Comparison of ENCODE assay signal across 1 cellular context in the genomic region with DNA sequence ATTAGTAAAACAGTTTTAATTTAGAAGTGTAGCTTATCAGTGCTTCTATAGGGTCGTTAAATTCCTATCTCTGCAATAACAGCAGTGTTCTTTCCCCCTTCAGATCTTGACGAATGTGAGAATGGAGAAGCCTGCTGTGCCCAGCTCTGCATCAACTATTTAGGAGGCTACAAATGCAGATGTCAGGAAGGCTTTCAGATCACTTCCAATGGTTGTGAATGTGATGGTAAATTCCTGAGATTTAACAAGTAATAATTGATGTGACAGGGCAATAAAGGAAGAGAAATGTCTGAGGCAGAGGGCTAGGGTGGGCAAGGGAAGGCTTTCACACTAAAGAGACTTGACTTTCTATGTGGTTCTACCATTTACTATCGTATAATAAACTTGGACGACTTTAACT.
TF ChIP-seq lines count a peak whose summit lies in the region.

No MANE protein-coding gene starts in this region.

TF ChIP-seq in H1, 55 proteins besides CTCF, POLR2A, EP300 and RAD21:
- TF ChIP-seq SP1 (IDR thresholded peaks at IDR 0.05; ENCODE audit: low read depth, low read length) (no peak), NANOG (IDR thresholded peaks at IDR 0.05; ENCODE audit: insufficient read depth, low read depth, low read length, poor library complexity, severe bottlenecking) (peak; percentile 48), TAF1 (IDR thresholded peaks at IDR 0.05; ENCODE audit: low read depth, low read length) (no peak), SIN3A (conservative IDR thresholded peaks at IDR 0.05 in 1 of 2, IDR thresholded peaks at IDR 0.05 in 1 of 2; ENCODE audit: low read depth in 1 of 2, low read length in 2 of 2) (no peak), HDAC2 (IDR thresholded peaks at IDR 0.05; ENCODE audit: borderline replicate concordance in 1 of 2, low read depth in 2 of 2, low read length in 2 of 2) (0 out of 4 replicates have a peak, but pooled peaks of 1 of the 2 experiments have one; percentile 48), TEAD4 (IDR thresholded peaks at IDR 0.05; ENCODE audit: low read depth, low read length) (peak; percentile 64; the same call in 1 of the 2 replicates)
- TF ChIP-seq, protein P1, sequence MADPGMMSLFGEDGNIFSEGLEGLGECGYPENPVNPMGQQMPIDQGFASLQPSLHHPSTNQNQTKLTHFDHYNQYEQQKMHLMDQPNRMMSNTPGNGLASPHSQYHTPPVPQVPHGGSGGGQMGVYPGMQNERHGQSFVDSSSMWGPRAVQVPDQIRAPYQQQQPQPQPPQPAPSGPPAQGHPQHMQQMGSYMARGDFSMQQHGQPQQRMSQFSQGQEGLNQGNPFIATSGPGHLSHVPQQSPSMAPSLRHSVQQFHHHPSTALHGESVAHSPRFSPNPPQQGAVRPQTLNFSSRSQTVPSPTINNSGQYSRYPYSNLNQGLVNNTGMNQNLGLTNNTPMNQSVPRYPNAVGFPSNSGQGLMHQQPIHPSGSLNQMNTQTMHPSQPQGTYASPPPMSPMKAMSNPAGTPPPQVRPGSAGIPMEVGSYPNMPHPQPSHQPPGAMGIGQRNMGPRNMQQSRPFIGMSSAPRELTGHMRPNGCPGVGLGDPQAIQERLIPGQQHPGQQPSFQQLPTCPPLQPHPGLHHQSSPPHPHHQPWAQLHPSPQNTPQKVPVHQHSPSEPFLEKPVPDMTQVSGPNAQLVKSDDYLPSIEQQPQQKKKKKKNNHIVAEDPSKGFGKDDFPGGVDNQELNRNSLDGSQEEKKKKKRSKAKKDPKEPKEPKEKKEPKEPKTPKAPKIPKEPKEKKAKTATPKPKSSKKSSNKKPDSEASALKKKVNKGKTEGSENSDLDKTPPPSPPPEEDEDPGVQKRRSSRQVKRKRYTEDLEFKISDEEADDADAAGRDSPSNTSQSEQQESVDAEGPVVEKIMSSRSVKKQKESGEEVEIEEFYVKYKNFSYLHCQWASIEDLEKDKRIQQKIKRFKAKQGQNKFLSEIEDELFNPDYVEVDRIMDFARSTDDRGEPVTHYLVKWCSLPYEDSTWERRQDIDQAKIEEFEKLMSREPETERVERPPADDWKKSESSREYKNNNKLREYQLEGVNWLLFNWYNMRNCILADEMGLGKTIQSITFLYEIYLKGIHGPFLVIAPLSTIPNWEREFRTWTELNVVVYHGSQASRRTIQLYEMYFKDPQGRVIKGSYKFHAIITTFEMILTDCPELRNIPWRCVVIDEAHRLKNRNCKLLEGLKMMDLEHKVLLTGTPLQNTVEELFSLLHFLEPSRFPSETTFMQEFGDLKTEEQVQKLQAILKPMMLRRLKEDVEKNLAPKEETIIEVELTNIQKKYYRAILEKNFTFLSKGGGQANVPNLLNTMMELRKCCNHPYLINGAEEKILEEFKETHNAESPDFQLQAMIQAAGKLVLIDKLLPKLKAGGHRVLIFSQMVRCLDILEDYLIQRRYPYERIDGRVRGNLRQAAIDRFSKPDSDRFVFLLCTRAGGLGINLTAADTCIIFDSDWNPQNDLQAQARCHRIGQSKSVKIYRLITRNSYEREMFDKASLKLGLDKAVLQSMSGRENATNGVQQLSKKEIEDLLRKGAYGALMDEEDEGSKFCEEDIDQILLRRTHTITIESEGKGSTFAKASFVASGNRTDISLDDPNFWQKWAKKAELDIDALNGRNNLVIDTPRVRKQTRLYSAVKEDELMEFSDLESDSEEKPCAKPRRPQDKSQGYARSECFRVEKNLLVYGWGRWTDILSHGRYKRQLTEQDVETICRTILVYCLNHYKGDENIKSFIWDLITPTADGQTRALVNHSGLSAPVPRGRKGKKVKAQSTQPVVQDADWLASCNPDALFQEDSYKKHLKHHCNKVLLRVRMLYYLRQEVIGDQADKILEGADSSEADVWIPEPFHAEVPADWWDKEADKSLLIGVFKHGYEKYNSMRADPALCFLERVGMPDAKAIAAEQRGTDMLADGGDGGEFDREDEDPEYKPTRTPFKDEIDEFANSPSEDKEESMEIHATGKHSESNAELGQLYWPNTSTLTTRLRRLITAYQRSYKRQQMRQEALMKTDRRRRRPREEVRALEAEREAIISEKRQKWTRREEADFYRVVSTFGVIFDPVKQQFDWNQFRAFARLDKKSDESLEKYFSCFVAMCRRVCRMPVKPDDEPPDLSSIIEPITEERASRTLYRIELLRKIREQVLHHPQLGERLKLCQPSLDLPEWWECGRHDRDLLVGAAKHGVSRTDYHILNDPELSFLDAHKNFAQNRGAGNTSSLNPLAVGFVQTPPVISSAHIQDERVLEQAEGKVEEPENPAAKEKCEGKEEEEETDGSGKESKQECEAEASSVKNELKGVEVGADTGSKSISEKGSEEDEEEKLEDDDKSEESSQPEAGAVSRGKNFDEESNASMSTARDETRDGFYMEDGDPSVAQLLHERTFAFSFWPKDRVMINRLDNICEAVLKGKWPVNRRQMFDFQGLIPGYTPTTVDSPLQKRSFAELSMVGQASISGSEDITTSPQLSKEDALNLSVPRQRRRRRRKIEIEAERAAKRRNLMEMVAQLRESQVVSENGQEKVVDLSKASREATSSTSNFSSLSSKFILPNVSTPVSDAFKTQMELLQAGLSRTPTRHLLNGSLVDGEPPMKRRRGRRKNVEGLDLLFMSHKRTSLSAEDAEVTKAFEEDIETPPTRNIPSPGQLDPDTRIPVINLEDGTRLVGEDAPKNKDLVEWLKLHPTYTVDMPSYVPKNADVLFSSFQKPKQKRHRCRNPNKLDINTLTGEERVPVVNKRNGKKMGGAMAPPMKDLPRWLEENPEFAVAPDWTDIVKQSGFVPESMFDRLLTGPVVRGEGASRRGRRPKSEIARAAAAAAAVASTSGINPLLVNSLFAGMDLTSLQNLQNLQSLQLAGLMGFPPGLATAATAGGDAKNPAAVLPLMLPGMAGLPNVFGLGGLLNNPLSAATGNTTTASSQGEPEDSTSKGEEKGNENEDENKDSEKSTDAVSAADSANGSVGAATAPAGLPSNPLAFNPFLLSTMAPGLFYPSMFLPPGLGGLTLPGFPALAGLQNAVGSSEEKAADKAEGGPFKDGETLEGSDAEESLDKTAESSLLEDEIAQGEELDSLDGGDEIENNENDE (IDR thresholded peaks at IDR 0.05; ENCODE audit: insufficient replicate concordance, low read length): peak; percentile 48
